ENCODE assay signal across 18 cellular contexts in the genomic region with DNA sequence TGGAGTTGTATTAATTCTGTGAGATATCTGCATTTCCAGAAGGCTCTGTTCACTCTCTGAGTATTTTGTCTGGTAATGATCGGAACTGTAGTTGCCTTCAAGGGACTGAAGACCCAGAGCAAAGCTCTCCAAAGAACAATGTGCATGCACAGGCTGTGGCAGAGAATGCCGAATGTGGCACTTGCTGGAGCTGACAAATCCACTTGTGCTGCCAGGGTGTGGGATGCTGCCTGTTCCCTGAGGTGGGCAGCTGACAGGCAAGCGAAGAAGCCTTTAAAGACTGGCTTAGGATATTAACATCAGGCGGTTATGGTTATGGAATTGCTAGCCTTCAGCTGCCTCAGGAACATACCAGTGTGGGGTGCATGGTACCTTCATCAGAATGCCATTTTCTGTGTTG.
"Had no signal": no experiment of that assay in that cellular context is flagged by ENCODE, and none has a peak within 500 bp of the region (broad histone marks: within the 10 kb centered on the region; RNA-seq: fewer than 3 reads in every experiment).

No MANE protein-coding gene starts in this region.

- H3K4me1 ChIP-seq: gastroesophageal sphincter had no signal

- H3K27ac ChIP-seq: brain microvascular endothelial cell, gastroesophageal sphincter, transverse colon had no signal

- DNase-seq: activated B cell treated with CpG ODN at 0.5 μM for 24 hours; activated CD4-positive, alpha-beta T cell treated with anti-CD3 and anti-CD28 coated beads, Interleukin-2, amount 10 ng/mL, durations not matched to agents 7 days and 5 days; brain microvascular endothelial cell; cerebellar nuclear complex; effector memory CD8-positive, alpha-beta T cell; islet precursor cell; left ventricle myocardium superior; mesenchymal stem cell; right cardiac atrium; small intestine; stimulated activated CD4-positive, alpha-beta T cell treated with anti-CD3 and anti-CD28 coated beads, Interleukin-4, amount 100 ng/mL, for 4 hours; stimulated activated CD8-positive, alpha-beta memory T cell treated with anti-CD3 and anti-CD28 coated beads, Interleukin-4, amount 100 ng/mL, for 48 hours; stimulated activated naive CD4-positive, alpha-beta T cell treated with Interleukin-2 at 50 U/mL for 16 hours; substantia nigra; T-helper 2 cell; transverse colon had no signal

- H3K9me3 ChIP-seq: gastroesophageal sphincter, transverse colon had no signal

- H3K4me3 ChIP-seq: gastroesophageal sphincter, transverse colon had no signal

- ATAC-seq: effector memory CD8-positive, alpha-beta T cell; gastroesophageal sphincter; left ventricle myocardium superior; natural killer cell treated with Interleukin-12 subunit alpha and Interleukin-12 subunit beta and Interleukin-15 and Interleukin-18, amount 100 ng/mL, for 72 hours; right cardiac atrium had no signal

- H3K27me3 ChIP-seq: brain microvascular endothelial cell, gastroesophageal sphincter, transverse colon had no signal

- H3K36me3 ChIP-seq: brain microvascular endothelial cell, gastroesophageal sphincter, transverse colon had no signal
